ENCODE assay signal across 8 cellular contexts in the genomic region with DNA sequence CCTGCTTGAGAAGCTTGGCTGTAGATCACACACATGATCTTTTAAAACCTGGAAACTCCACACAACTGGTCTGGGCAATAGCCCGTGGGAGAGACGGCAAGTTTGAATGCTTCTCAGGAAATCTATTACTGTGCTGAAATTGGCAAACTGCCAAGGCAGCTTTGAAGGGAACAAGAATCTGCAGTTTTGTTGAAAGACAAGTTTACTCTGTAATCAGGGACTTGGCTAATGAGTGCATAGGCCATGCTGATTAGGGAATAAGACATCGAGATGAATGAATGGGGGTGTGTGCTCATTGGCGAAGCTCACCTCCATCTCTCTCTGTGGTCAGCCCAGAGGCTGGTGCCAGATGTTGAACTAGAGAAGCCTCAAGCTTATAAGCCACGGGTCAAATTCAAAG.
DNase-seq lines count a peak whose midpoint lies in the region; ATAC-seq and TF ChIP-seq lines count a peak whose summit lies in the region.

No MANE protein-coding gene starts in this region.

- H3K4me3 ChIP-seq in epithelial cell of esophagus (ENCODE audit: low read length) = no peak overlapping the region
- no peak overlapping the region for H3K4me3 ChIP-seq in retinal pigment epithelial cell (ENCODE audit: low read length)

- H3K27ac Mint-ChIP-seq in HFFc6 (no peak overlapping the region), T-helper 17 cell (no peak overlapping the region)
- H3K27ac Mint-ChIP-seq in activated naive CD4-positive, alpha-beta T cell treated with anti-CD3 and anti-CD28 coated beads, Interleukin-2, amount 50 U/mL, for 72 hours = no peak overlapping the region
- no peak overlapping the region for H3K27ac Mint-ChIP-seq in stimulated activated naive CD8-positive, alpha-beta T cell treated with anti-CD3 and anti-CD28 coated beads, Interleukin-15, amount 100 ng/mL, for 72 hours

- H3K4me1 Mint-ChIP-seq in HFFc6 (ENCODE audit: low read depth) (peaks cover 52% of the 10 kb centered on the region), T-helper 17 cell (no peaks in the 10 kb centered on the region)
- H3K4me1 Mint-ChIP-seq in stimulated activated naive CD8-positive, alpha-beta T cell treated with anti-CD3 and anti-CD28 coated beads, Interleukin-15, amount 100 ng/mL, for 72 hours = no peaks in the 10 kb centered on the region

- no peak for ATAC-seq in T-helper 17 cell
- no peak for ATAC-seq in activated naive CD4-positive, alpha-beta T cell treated with anti-CD3 and anti-CD28 coated beads, Interleukin-2, amount 50 U/mL, for 72 hours
- no peak for ATAC-seq in stimulated activated naive CD8-positive, alpha-beta T cell treated with anti-CD3 and anti-CD28 coated beads, Interleukin-15, amount 100 ng/mL, for 72 hours
- ATAC-seq in HG03175 (IDR thresholded peaks at IDR 0.05; ENCODE audit: unreplicated experiment) = no peak

- no peaks in the 10 kb centered on the region for H3K27me3 Mint-ChIP-seq in HFFc6 (ENCODE audit: insufficient read depth)
- H3K27me3 Mint-ChIP-seq in T-helper 17 cell = peaks cover 47% of the 10 kb centered on the region
- H3K27me3 Mint-ChIP-seq in stimulated activated naive CD8-positive, alpha-beta T cell treated with anti-CD3 and anti-CD28 coated beads, Interleukin-15, amount 100 ng/mL, for 72 hours = peaks cover 29% of the 10 kb centered on the region

- H3K36me3 Mint-ChIP-seq in HFFc6 (ENCODE audit: low read depth) = peaks cover 6% of the 10 kb centered on the region; the same call in 1 of the 2 replicates
- H3K36me3 Mint-ChIP-seq in T-helper 17 cell (ENCODE audit: low read depth) = no peaks in the 10 kb centered on the region
- H3K36me3 Mint-ChIP-seq in activated naive CD4-positive, alpha-beta T cell treated with anti-CD3 and anti-CD28 coated beads, Interleukin-2, amount 50 U/mL, for 72 hours = no peaks in the 10 kb centered on the region

- peak; percentile 41 for DNase-seq in HFFc6
- peak; percentile 74 for DNase-seq in NCI-H446 treated with DMSO at 0.1 percent for 48 hours (lab: John Stamatoyannopoulos, UW)
- DNase-seq in epithelial cell of esophagus (ENCODE audit: low read depth) = peak; percentile 83
- DNase-seq in retinal pigment epithelial cell (ENCODE audit: low read depth) = peak; percentile 73
- DNase-seq in T-helper 17 cell = no peak
- no peak for DNase-seq in activated naive CD4-positive, alpha-beta T cell treated with anti-CD3 and anti-CD28 coated beads, Interleukin-2, amount 50 U/mL, for 72 hours (ENCODE audit: low spot score in 2 of 2)
- no peak for DNase-seq in stimulated activated naive CD8-positive, alpha-beta T cell treated with anti-CD3 and anti-CD28 coated beads, Interleukin-15, amount 100 ng/mL, for 72 hours

- H3K4me3 Mint-ChIP-seq in HFFc6 (no peak overlapping the region), T-helper 17 cell (no peak overlapping the region)
- no peak overlapping the region for H3K4me3 Mint-ChIP-seq in stimulated activated naive CD8-positive, alpha-beta T cell treated with anti-CD3 and anti-CD28 coated beads, Interleukin-15, amount 100 ng/mL, for 72 hours

- no peaks in the 10 kb centered on the region for H3K9me3 ChIP-seq in T-helper 17 cell (ENCODE audit: control insufficient read depth, low read length, poor library complexity, severe bottlenecking)

- TF ChIP-seq CTCF in HFFc6 (IDR thresholded peaks at IDR 0.05) (no peak), epithelial cell of esophagus (IDR thresholded peaks at IDR 0.05; ENCODE audit: insufficient read depth, low read depth, low read length, missing control alignments) (no peak), retinal pigment epithelial cell (conservative IDR thresholded peaks at IDR 0.05; ENCODE audit: low read depth, low read length) (no peak)

- H3K9me3 Mint-ChIP-seq in HFFc6 = no peaks in the 10 kb centered on the region
- H3K9me3 Mint-ChIP-seq in activated naive CD4-positive, alpha-beta T cell treated with anti-CD3 and anti-CD28 coated beads, Interleukin-2, amount 50 U/mL, for 72 hours = no peaks in the 10 kb centered on the region
- no peaks in the 10 kb centered on the region for H3K9me3 Mint-ChIP-seq in stimulated activated naive CD8-positive, alpha-beta T cell treated with anti-CD3 and anti-CD28 coated beads, Interleukin-15, amount 100 ng/mL, for 72 hours

Comparison
In these comparisons a context has a peak if more than half of its experiments do, and no peak if none do; other contexts are left out.
1. DNase-seq: peak in HFFc6 (single experiment), NCI-H446 treated with DMSO at 0.1 percent for 48 hours (single experiment), epithelial cell of esophagus (single experiment) and retinal pigment epithelial cell (single experiment); none in T-helper 17 cell (0 of 3), activated naive CD4-positive, alpha-beta T cell treated with anti-CD3 and anti-CD28 coated beads, Interleukin-2, amount 50 U/mL, for 72 hours (0 of 2) and stimulated activated naive CD8-positive, alpha-beta T cell treated with anti-CD3 and anti-CD28 coated beads, Interleukin-15, amount 100 ng/mL, for 72 hours (0 of 2).